Comparison of ENCODE assay signal across 11 cellular contexts in genomic region chr1:112702067-112702395, GRCh38. TPM values are rescaled to one million over a fixed set of nuclear protein-coding genes. Genes with fewer than 3 reads are reported as not detected.
DNase-seq lines count a peak whose midpoint lies in the region; ATAC-seq and TF ChIP-seq lines count a peak whose summit lies in the region.
"Had no signal": no experiment of that assay in that cellular context is flagged by ENCODE, and none has a peak within 500 bp of the region (broad histone marks: within the 10 kb centered on the region; RNA-seq: fewer than 3 reads in every experiment).

No MANE protein-coding gene starts in this region.

- H3K4me1 ChIP-seq in ascending aorta (peaks cover 28 to 45% of the 10 kb centered on the region in 2 donors), mucosa of rectum (ENCODE audit: control insufficient read depth in 2 of 2, insufficient read depth in 2 of 2, low read length in 2 of 2) (peaks cover 72 to 74% of the 10 kb centered on the region in 2 donors), tibial artery (peaks cover 16 to 72% (median 59%) of the 10 kb centered on the region in 4 donors)

- peak overlapping the region; percentile 99 for H3K27ac ChIP-seq in ascending aorta
- H3K27ac ChIP-seq in mucosa of rectum (ENCODE audit: low read depth in 2 of 2, low read length in 2 of 2), result peak overlapping the region; percentile 82 to 88
- H3K27ac ChIP-seq in tibial artery, result peak overlapping the region; percentile 88 to 99
- H3K27ac ChIP-seq: foreskin keratinocyte had no signal

- no peak for DNase-seq in activated naive CD4-positive, alpha-beta T cell treated with anti-CD3 and anti-CD28 coated beads, Interleukin-2, amount 10 ng/mL, durations not matched to agents 7 days and 5 days
- DNase-seq in activated naive CD4-positive, alpha-beta T cell (lab: John Stamatoyannopoulos, UW), result no peak
- no peak for DNase-seq in ascending aorta (ENCODE audit: low spot score in 2 of 2)
- DNase-seq in tibial artery, result peak in 1 of 2 donors; percentile 16
- DNase-seq: activated T-cell treated with anti-CD3 and anti-CD28 coated beads, Interleukin-2, amount 50 U/mL, for 4 hours; stimulated activated CD8-positive, alpha-beta memory T cell treated with anti-CD3 and anti-CD28 coated beads, Interleukin-4, amount 100 ng/mL, for 48 hours had no signal

- H3K27ac Mint-ChIP-seq in activated naive CD4-positive, alpha-beta T cell treated with anti-CD3 and anti-CD28 coated beads, Interleukin-2, amount 10 ng/mL, durations not matched to agents 7 days and 5 days, result peak overlapping the region; percentile 43

- H3K9me3 ChIP-seq in ascending aorta, result no peaks in the 10 kb centered on the region
- H3K9me3 ChIP-seq in mucosa of rectum (ENCODE audit: control insufficient read depth in 2 of 2, low read length in 2 of 2), result no peaks in the 10 kb centered on the region
- H3K9me3 ChIP-seq in tibial artery, result no peaks in the 10 kb centered on the region

- peaks cover 64% of the 10 kb centered on the region for H3K4me1 Mint-ChIP-seq in activated naive CD4-positive, alpha-beta T cell treated with anti-CD3 and anti-CD28 coated beads, Interleukin-2, amount 10 ng/mL, durations not matched to agents 7 days and 5 days

- intact Hi-C loops in ascending aorta (cut with DNase I), result loop anchor here (5.0 to 10.0 kb wide), 4 partner anchors 160 to 967 kb away; partner anchors contain the start of genes INKA2 and MAGI3
- intact Hi-C loops in tibial artery (cut with DNase I; ENCODE audit: low total_unique reads), result no loop called here

- peak overlapping the region in 1 of 2 donors; percentile 36 for H3K9ac ChIP-seq in mucosa of rectum (ENCODE audit: low read depth in 1 of 2, low read length in 2 of 2)

- no peak overlapping the region for H3K4me3 Mint-ChIP-seq in activated naive CD4-positive, alpha-beta T cell treated with anti-CD3 and anti-CD28 coated beads, Interleukin-2, amount 10 ng/mL, durations not matched to agents 7 days and 5 days
- H3K4me3 Mint-ChIP-seq: activated T-cell treated with anti-CD3 and anti-CD28 coated beads, Interleukin-2, amount 50 U/mL, for 4 hours had no signal

- CTCF ChIA-PET in activated naive CD4-positive, alpha-beta T cell treated with anti-CD3 and anti-CD28 coated beads, Interleukin-2, amount 10 ng/mL, durations not matched to agents 7 days and 5 days (lab: Charles Lee), result interaction anchor here (1.3 to 3.7 kb wide), 2 partner anchors 13 to 311 kb away, joined by 4 to 12 read pairs; partner anchors contain the start of gene PPM1J

- H3K9me3 Mint-ChIP-seq in activated naive CD4-positive, alpha-beta T cell treated with anti-CD3 and anti-CD28 coated beads, Interleukin-2, amount 10 ng/mL, durations not matched to agents 7 days and 5 days, result no peaks in the 10 kb centered on the region
- H3K9me3 Mint-ChIP-seq: activated T-cell treated with anti-CD3 and anti-CD28 coated beads, Interleukin-2, amount 50 U/mL, for 4 hours had no signal

- H3K27me3 ChIP-seq in ascending aorta (no peaks in the 10 kb centered on the region), mucosa of rectum (ENCODE audit: control insufficient read depth in 2 of 2, insufficient read depth in 2 of 2, low read length in 2 of 2) (no peaks in the 10 kb centered on the region), tibial artery (no peaks in the 10 kb centered on the region)
- H3K27me3 ChIP-seq: foreskin keratinocyte had no signal

- H3K4me3 ChIP-seq in ascending aorta (no peak overlapping the region), mucosa of rectum (ENCODE audit: low read length in 2 of 2) (no peak overlapping the region), tibial artery (no peak overlapping the region)

- H3K27me3 Mint-ChIP-seq in activated naive CD4-positive, alpha-beta T cell treated with anti-CD3 and anti-CD28 coated beads, Interleukin-2, amount 10 ng/mL, durations not matched to agents 7 days and 5 days, result no peaks in the 10 kb centered on the region

- peaks cover 41 to 46% of the 10 kb centered on the region in 2 donors for H3K36me3 ChIP-seq in ascending aorta
- H3K36me3 ChIP-seq in mucosa of rectum (ENCODE audit: control insufficient read depth in 2 of 2, insufficient read depth in 2 of 2, low read length in 2 of 2), result peaks cover 29 to 41% of the 10 kb centered on the region in 2 donors
- H3K36me3 ChIP-seq in tibial artery, result peaks cover 10 to 56% (median 56%) of the 10 kb centered on the region in 3 donors

- TF ChIP-seq CTCF in ascending aorta (IDR thresholded peaks at IDR 0.05), result no peak
- TF ChIP-seq CTCF in tibial artery (IDR thresholded peaks at IDR 0.05), result no peak

- peaks cover 16% of the 10 kb centered on the region for H3K36me3 Mint-ChIP-seq in activated naive CD4-positive, alpha-beta T cell treated with anti-CD3 and anti-CD28 coated beads, Interleukin-2, amount 10 ng/mL, durations not matched to agents 7 days and 5 days

- ATAC-seq in HG03159 (IDR thresholded peaks at IDR 0.05; ENCODE audit: unreplicated experiment), result no peak
- ATAC-seq in GM19324 (IDR thresholded peaks at IDR 0.05; ENCODE audit: low FRiP score, unreplicated experiment), result no peak
- no peak for ATAC-seq in GM21381 (IDR thresholded peaks at IDR 0.05; ENCODE audit: unreplicated experiment)
- ATAC-seq: activated T-cell treated with anti-CD3 and anti-CD28 coated beads, Interleukin-2, amount 50 U/mL, for 4 hours; foreskin keratinocyte had no signal

RNA-seq across cellular contexts. Expression of gene RHOC, which starts 4.9 kb away (rescaled TPM):
- total RNA-seq in ascending aorta, result 379 TPM

RNA-seq across cellular contexts. Expression of gene PPM1J, which starts 13.1 kb away (rescaled TPM):
- total RNA-seq in ascending aorta, result 10.0 TPM

RNA-seq across cellular contexts. Expression of gene MOV10, which starts 27.6 kb away (rescaled TPM):
- total RNA-seq in ascending aorta, result 69.5 TPM
